8 cellular contexts compared by ENCODE assay signal in the genomic region with DNA sequence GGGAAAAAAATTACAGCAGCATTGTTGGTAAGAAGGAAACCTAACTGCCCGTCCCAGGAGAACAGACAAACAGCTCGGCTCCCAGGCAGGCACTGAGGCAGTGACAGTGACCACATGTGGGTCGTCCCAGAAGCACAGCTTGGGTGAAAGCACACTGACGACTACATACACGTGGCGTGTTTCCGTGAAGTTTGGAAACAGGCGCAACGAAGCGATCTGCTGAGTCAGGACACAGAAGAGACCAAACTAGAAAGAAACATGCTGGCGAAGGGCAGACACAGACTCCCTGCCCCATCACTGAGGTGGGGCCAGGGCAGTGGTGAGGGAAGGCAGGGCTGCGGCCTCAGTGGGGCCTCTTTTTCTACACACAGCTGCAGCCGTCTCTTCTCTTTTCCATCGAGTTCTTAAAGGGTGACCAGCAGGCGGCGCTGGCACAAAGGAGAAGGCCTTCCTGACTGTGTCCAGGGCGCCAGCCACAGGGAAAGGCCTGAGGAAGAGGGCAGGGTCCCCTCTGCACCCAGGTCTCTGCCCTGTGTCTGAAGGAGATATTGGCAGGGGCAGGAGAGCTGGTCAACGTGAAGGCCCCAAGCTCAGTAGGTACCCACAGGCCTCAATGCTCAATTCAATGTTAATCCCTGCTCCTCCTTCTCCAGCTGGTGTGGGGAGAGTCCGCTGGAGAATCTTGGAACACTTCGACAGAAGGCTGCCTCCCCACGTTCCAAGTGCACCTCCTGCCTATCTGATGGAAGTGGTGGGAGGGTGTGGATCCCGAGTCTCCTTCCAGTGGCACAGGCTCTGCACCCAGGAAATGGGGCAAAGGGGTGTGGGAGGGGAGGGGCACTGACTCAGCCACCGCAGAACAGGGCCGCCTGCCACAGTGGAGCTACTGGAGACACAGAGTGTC. TPM values are rescaled to one million over a fixed set of nuclear protein-coding genes. Genes with fewer than 3 reads are reported as not detected.
DNase-seq lines count a peak whose midpoint lies in the region; TF ChIP-seq lines count a peak whose summit lies in the region.

No MANE protein-coding gene starts in this region.

- peak; percentile 88 for TF ChIP-seq CTCF in chondrocyte (IDR thresholded peaks at IDR 0.05)

- no peaks in the 10 kb centered on the region for H3K9me3 Mint-ChIP-seq in chondrocyte (ENCODE audit: low read depth)

- H3K4me1 Mint-ChIP-seq in chondrocyte (ENCODE audit: low read depth): no peaks in the 10 kb centered on the region

- peak overlapping the region; percentile 53 for H3K27ac Mint-ChIP-seq in chondrocyte (ENCODE audit: unreplicated experiment)

- H3K27me3 Mint-ChIP-seq in chondrocyte (ENCODE audit: low read depth): no peaks in the 10 kb centered on the region

- DNase-seq in NCI-H1436 (lab: John Stamatoyannopoulos, UW) (peak; percentile 58), NCI-H1436 treated with DMSO at 0.1 percent for 48 hours (lab: John Stamatoyannopoulos, UW) (no peak), NCI-H1105 treated with DMSO at 0.1 percent for 48 hours (lab: John Stamatoyannopoulos, UW) (peak; percentile 60), UCSD-AML1 (lab: John Stamatoyannopoulos, UW; ENCODE audit: unreplicated experiment) (peak; percentile 68), chondrocyte (ENCODE audit: low spot score) (peak; percentile 92), kidney glomerular epithelial cell (lab: John Stamatoyannopoulos, UW) (peak; percentile 51), DMS79 treated with DMSO at 0.1 percent for 48 hours (lab: John Stamatoyannopoulos, UW) (no peak)
- peak; percentile 50 to 58 for DNase-seq in stimulated activated CD4-positive, alpha-beta T cell treated with anti-CD3 and anti-CD28 coated beads, Interleukin-2, amount 100 ng/mL, for 24 hours

- H3K4me3 Mint-ChIP-seq in chondrocyte (ENCODE audit: unreplicated experiment): no peak overlapping the region

- peaks cover 46% of the 10 kb centered on the region for H3K36me3 Mint-ChIP-seq in chondrocyte (ENCODE audit: low read depth)

RNA-seq across cellular contexts. Expression of a gene that starts 19.9 kb away (rescaled TPM):
- total RNA-seq in chondrocyte: 49.3 to 106 TPM (median 101 TPM) in 3 replicates

RNA-seq across cellular contexts. Expression of a gene that starts 45.2 kb away (rescaled TPM):
- 83.5 to 135 TPM (median 89.5 TPM) in 3 replicates for total RNA-seq in chondrocyte

Comparison
In these comparisons a context has a peak if more than half of its experiments do, and no peak if none do; other contexts are left out.
1. DNase-seq: peak in NCI-H1436 (single experiment), NCI-H1105 treated with DMSO at 0.1 percent for 48 hours (single experiment), UCSD-AML1 (single experiment), chondrocyte (single experiment), kidney glomerular epithelial cell (single experiment) and stimulated activated CD4-positive, alpha-beta T cell treated with anti-CD3 and anti-CD28 coated beads, Interleukin-2, amount 100 ng/mL, for 24 hours (2 of 2); none in NCI-H1436 treated with DMSO at 0.1 percent for 48 hours (single experiment) and DMS79 treated with DMSO at 0.1 percent for 48 hours (single experiment).